In the genomic region with DNA sequence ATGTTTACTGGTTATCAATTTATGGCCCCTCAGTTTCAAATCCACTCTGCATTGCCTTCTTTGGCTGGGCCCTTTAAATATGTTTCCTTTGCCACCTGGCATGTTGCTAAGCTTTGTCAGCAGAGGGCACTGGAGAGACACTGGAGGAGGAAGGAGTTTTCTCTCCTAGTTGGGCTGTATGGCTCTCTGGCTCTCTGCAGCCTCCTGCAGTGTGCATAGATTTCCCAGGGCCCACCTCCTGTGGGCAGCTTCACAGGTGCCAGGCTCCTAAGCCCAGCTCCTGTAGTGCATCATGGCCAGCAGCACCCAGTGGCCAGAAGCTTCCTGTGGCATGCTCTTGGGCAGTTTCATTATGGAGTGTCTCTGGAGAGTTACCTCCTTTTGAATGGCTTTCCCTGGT, we compare ENCODE assay signal across 8 cellular contexts. TPM values are rescaled to one million over a fixed set of nuclear protein-coding genes. Genes with fewer than 3 reads are reported as not detected.
DNase-seq lines count a peak whose midpoint lies in the region; ATAC-seq and TF ChIP-seq lines count a peak whose summit lies in the region.

No MANE protein-coding gene starts in this region.

- no peaks in the 10 kb centered on the region for H3K9me3 ChIP-seq in prostate gland

- no peaks in the 10 kb centered on the region for H3K4me1 ChIP-seq in prostate gland (replicated peaks)

- no peak overlapping the region for H3K4me3 ChIP-seq in WI38 (ENCODE audit: low read depth, low read length)
- H3K4me3 ChIP-seq in fibroblast of villous mesenchyme (ENCODE audit: low read depth, low read length): no peak overlapping the region
- no peak overlapping the region for H3K4me3 ChIP-seq in prostate gland

- no peaks in the 10 kb centered on the region for H3K27me3 ChIP-seq in prostate gland (replicated peaks; ENCODE audit: insufficient read depth)

- TF ChIP-seq POLR2A in prostate gland (IDR thresholded peaks at IDR 0.05): no peak

- no peaks in the 10 kb centered on the region for H3K36me3 ChIP-seq in prostate gland

- intact Hi-C loops in prostate gland (cut with DNase I): loop anchor here (5.0 kb wide), 1 partner anchor 711 kb away; no protein-coding TSS in a partner anchor

- ATAC-seq in HG03460 (IDR thresholded peaks at IDR 0.05; ENCODE audit: unreplicated experiment) (peak; percentile 50), HG02840 (IDR thresholded peaks at IDR 0.05; ENCODE audit: low FRiP score, unreplicated experiment) (no peak)

- peak; percentile 80 for TF ChIP-seq CTCF in WI38 (IDR thresholded peaks at IDR 0.05; ENCODE audit: low read depth, low read length)
- TF ChIP-seq CTCF in fibroblast of villous mesenchyme (IDR thresholded peaks at IDR 0.05; ENCODE audit: insufficient read depth, low read depth, low read length): peak; percentile 87
- peak in 1 of 4 experiments; percentile 46 for TF ChIP-seq CTCF in prostate gland (IDR thresholded peaks at IDR 0.05)

- H3K27ac ChIP-seq in prostate gland: no peak overlapping the region

- DNase-seq in DMS 273 treated with DMSO at 0.1 percent for 48 hours (lab: John Stamatoyannopoulos, UW) (peak; percentile 37), GM19240 (ENCODE audit: insufficient read length, low spot score) (peak; percentile 35), NCI-H446 (lab: John Stamatoyannopoulos, UW) (peak; percentile 19 to 77), fibroblast of villous mesenchyme (ENCODE audit: low read depth) (peak; percentile 60), prostate gland (ENCODE audit: low spot score) (peak; percentile 26)

RNA-seq across cellular contexts. Expression of gene CAVIN4, which starts 23.3 kb away (rescaled TPM):
- total RNA-seq in fibroblast of villous mesenchyme (0.64 and 1.3 TPM in 2 replicates), prostate gland (1 to 10 TPM in 1 of 2 donors, under 1 TPM in 1; 0.50 to 1.2 TPM)
